ENCODE assay signal across 8 cellular contexts in the genomic region with DNA sequence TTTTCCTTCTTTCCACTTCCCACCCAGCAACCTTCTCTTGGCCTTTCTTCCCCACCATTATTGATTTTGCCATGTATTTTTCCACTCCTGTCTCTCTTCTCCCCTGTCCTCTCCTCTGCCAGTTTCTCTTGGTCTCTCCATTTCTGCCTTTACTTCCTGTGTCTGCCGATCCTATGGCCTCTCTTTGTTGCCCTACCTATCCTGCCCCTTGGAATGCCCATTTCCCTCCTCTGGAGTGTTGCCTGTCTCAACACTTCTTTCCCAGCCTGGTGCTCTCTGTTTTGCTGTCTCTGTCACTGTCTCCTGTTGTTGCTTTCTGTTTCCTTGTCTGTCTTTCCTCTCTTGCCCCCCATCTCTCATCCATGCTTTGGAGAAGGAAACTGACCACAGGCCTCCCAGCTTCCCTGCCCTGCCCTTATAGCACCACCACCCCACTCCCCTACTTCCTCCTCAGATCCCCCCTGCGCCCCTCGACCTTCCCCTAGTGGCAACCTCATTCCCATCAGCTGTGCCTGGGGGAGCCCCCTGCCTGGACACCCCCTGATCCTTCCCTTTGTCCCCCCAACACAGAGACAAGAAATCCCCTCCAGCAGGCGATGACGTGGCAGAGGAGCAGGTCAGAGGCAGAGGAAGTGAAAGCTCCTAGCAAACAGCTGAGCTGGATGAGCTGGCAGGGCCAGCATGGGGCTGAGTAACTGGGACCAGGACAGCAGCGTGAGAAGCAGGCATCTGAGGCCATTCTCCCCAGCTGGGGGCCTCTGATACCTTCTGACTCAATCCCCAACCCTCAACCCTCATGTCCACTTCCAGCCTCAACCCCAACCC. TPM values are rescaled to one million over a fixed set of nuclear protein-coding genes. Genes with fewer than 3 reads are reported as not detected.
A peak's percentile ranks its signal among the peaks of the same experiment; 100 is the strongest.
DNase-seq lines count a peak whose midpoint lies in the region; ATAC-seq and TF ChIP-seq lines count a peak whose summit lies in the region.

No MANE protein-coding gene starts in this region.

- no peaks in the 10 kb centered on the region for H3K9me3 Mint-ChIP-seq in stimulated activated memory B cell treated with anti-CD40 and anti-IgM and Interleukin-4, amounts not matched to agents 10 μg/mL and 1 μg/mL and 100 μg/mL, for 72 hours

- H3K4me3 ChIP-seq in BJ (ENCODE audit: low read depth, low read length), result no peak overlapping the region
- no peak overlapping the region for H3K4me3 ChIP-seq in H7 (ENCODE audit: insufficient read depth, low read depth, low read length)

- DNase-seq in BJ (ENCODE audit: low read depth) (peak; percentile 25), T-helper 17 cell (no peak), cardiac septum (ENCODE audit: low spot score) (peak; percentile 76), H7 (no peak), HuH-7.5 (ENCODE audit: low spot score) (no peak)

- H3K27ac Mint-ChIP-seq in T-helper 17 cell, result peak overlapping the region; percentile 72
- H3K27ac Mint-ChIP-seq in stimulated activated memory B cell treated with anti-CD40 and anti-IgM and Interleukin-4, amounts not matched to agents 10 μg/mL and 1 μg/mL and 100 μg/mL, for 72 hours, result peak overlapping the region; percentile 74

- peaks cover 77% of the 10 kb centered on the region for H3K27me3 Mint-ChIP-seq in T-helper 17 cell
- H3K27me3 Mint-ChIP-seq in stimulated activated memory B cell treated with anti-CD40 and anti-IgM and Interleukin-4, amounts not matched to agents 10 μg/mL and 1 μg/mL and 100 μg/mL, for 72 hours, result peaks cover 59% of the 10 kb centered on the region

- ATAC-seq in GM19023 (IDR thresholded peaks at IDR 0.05; ENCODE audit: unreplicated experiment) (peak; percentile 84), HG03175 (IDR thresholded peaks at IDR 0.05; ENCODE audit: unreplicated experiment) (peak; percentile 73), T-helper 17 cell (peak; percentile 60)
- peak; percentile 92 for ATAC-seq in stimulated activated memory B cell treated with anti-CD40 and anti-IgM and Interleukin-4, amounts not matched to agents 10 μg/mL and 1 μg/mL and 100 μg/mL, for 72 hours

- POLR2A ChIA-PET in BJ (lab: Charles Lee), result no interaction called here

- intact Hi-C loops in cardiac septum (cut with DNase I), result no loop called here

- no peaks in the 10 kb centered on the region for H3K9me3 ChIP-seq in T-helper 17 cell (ENCODE audit: control insufficient read depth, low read length, poor library complexity, severe bottlenecking)

- H3K27me3 ChIP-seq in BJ (ENCODE audit: control insufficient read depth, insufficient read depth, low read length) (no peaks in the 10 kb centered on the region; the same call in 1 of the 2 replicates), H7 (ENCODE audit: control insufficient read depth, insufficient read depth, low read length) (peaks cover 7% of the 10 kb centered on the region)

- H3K4me1 Mint-ChIP-seq in T-helper 17 cell, result peaks cover 24% of the 10 kb centered on the region
- peaks cover 26% of the 10 kb centered on the region for H3K4me1 Mint-ChIP-seq in stimulated activated memory B cell treated with anti-CD40 and anti-IgM and Interleukin-4, amounts not matched to agents 10 μg/mL and 1 μg/mL and 100 μg/mL, for 72 hours

- CTCF ChIA-PET in BJ (lab: Yijun Ruan, JAX), result interaction anchor here (0.6 to 5.2 kb wide), 7 partner anchors 10 to 68 kb away, joined by 3 to 30 read pairs (median 4); a partner anchor contains a TSS

- H3K36me3 ChIP-seq in BJ (ENCODE audit: control insufficient read depth, insufficient read depth, low read length), result no peaks in the 10 kb centered on the region
- no peaks in the 10 kb centered on the region for H3K36me3 ChIP-seq in H7 (replicated peaks; ENCODE audit: control insufficient read depth, insufficient read depth, low read length)

- H3K36me3 Mint-ChIP-seq in T-helper 17 cell (ENCODE audit: low read depth), result peaks cover 5% of the 10 kb centered on the region
- H3K36me3 Mint-ChIP-seq in stimulated activated memory B cell treated with anti-CD40 and anti-IgM and Interleukin-4, amounts not matched to agents 10 μg/mL and 1 μg/mL and 100 μg/mL, for 72 hours, result no peaks in the 10 kb centered on the region

- H3K4me3 Mint-ChIP-seq in T-helper 17 cell, result peak overlapping the region; percentile 26
- H3K4me3 Mint-ChIP-seq in stimulated activated memory B cell treated with anti-CD40 and anti-IgM and Interleukin-4, amounts not matched to agents 10 μg/mL and 1 μg/mL and 100 μg/mL, for 72 hours, result peak overlapping the region; percentile 16

- TF ChIP-seq CTCF in BJ (IDR thresholded peaks at IDR 0.05; ENCODE audit: insufficient read depth, low read depth, low read length), result no peak

RNA-seq across cellular contexts. Expression of a gene that starts 6.6 kb away (rescaled TPM):
- polyA plus RNA-seq in BJ (2011; rRNA removed), result not detected in 2 replicates
- polyA minus RNA-seq in BJ (2011; rRNA and poly(A)+ RNA removed), result not detected in 2 replicates
- total RNA-seq in T-helper 17 cell (under 1 TPM in 1 of 2 donors, not detected in 1; 0.15 TPM), cardiac septum (not detected)
- total RNA-seq in H7 (2014; rRNA removed; shearing (Covaris generic)), result 0.74 and 1.1 TPM in 2 replicates

RNA-seq across cellular contexts. Expression of a gene that starts 32.0 kb away (rescaled TPM):
- polyA plus RNA-seq in BJ (2011; rRNA removed), result 7.4 and 7.9 TPM in 2 replicates
- polyA minus RNA-seq in BJ (2011; rRNA and poly(A)+ RNA removed), result 19.7 and 25.8 TPM in 2 replicates
- total RNA-seq in T-helper 17 cell, result 10 to 100 TPM; 74.0 to 78.2 TPM
- 19.7 TPM for total RNA-seq in cardiac septum
- 20.2 and 22.5 TPM in 2 replicates for total RNA-seq in H7 (2014; rRNA removed; shearing (Covaris generic))

Comparison
In these comparisons a context has a peak if more than half of its experiments do, and no peak if none do; other contexts are left out.
1. DNase-seq: peak in BJ (single experiment) and cardiac septum (single experiment); none in T-helper 17 cell (0 of 3), H7 (single experiment) and HuH-7.5 (single experiment).
2. Peak in every context shown above with its lines, with median percentiles within 50 percentile points of each other: ATAC-seq.